ENCODE assay signal across 1 cellular context in genomic region chr1:156797212-156797871, GRCh38.
TF ChIP-seq lines count a peak whose summit lies in the region.

No MANE protein-coding gene starts in this region.

TF ChIP-seq in K562, 482 proteins besides CTCF, POLR2A, EP300 and RAD21 (continues in another document):
- TF ChIP-seq ZHX1 (conservative IDR thresholded peaks at IDR 0.05; ENCODE audit: low read length) = no peak
- no peak for TF ChIP-seq CEBPZ (IDR thresholded peaks at IDR 0.05; ENCODE audit: borderline replicate concordance, low read depth, low read length)
- TF ChIP-seq MCM7 (IDR thresholded peaks at IDR 0.05) = no peak
- no peak for TF ChIP-seq MAFF (IDR thresholded peaks at IDR 0.05; ENCODE audit: low read length)
- TF ChIP-seq RAD51 (IDR thresholded peaks at IDR 0.05; ENCODE audit: borderline replicate concordance, low read depth) = no peak
- TF ChIP-seq FOXP4 (CRISPR knock-in tag; IDR thresholded peaks at IDR 0.05; ENCODE audit: borderline replicate concordance) = no peak
- TF ChIP-seq ILK (tag; IDR thresholded peaks at IDR 0.05; ENCODE audit: borderline replicate concordance, low read depth) = no peak
- peak; percentile 27 to 55; a peak in 2 of 4 replicates for TF ChIP-seq KDM1A (IDR thresholded peaks at IDR 0.05)
- no peak for TF ChIP-seq ATF2 (CRISPR knock-in tag; IDR thresholded peaks at IDR 0.05)
- peak; percentile 3; the same call in 1 of the 2 replicates for TF ChIP-seq CBFA2T3 (IDR thresholded peaks at IDR 0.05)
- 0 out of 2 replicates have a peak, but pooled peaks have one; percentile 14 for TF ChIP-seq KLF16 (IDR thresholded peaks at IDR 0.05)
- peak; percentile 62 to 94; a peak in 3 of 4 replicates for TF ChIP-seq RCOR1 (IDR thresholded peaks at IDR 0.05; ENCODE audit: borderline replicate concordance in 1 of 2, low read depth in 2 of 2, low read length in 2 of 2)
- no peak for TF ChIP-seq ZNF77 (CRISPR knock-in tag; IDR thresholded peaks at IDR 0.05)
- 0 out of 2 replicates have a peak, but pooled peaks have one; percentile 40 for TF ChIP-seq JUND (IDR thresholded peaks at IDR 0.05; ENCODE audit: borderline replicate concordance, low read depth, low read length)
- TF ChIP-seq JUND (tag; IDR thresholded peaks at IDR 0.05; ENCODE audit: borderline replicate concordance, low read depth, low read length) = no peak
- TF ChIP-seq RFX1 (IDR thresholded peaks at IDR 0.05) = no peak
- peak; percentile 41; the same call in 1 of the 2 replicates for TF ChIP-seq ZNF263 (CRISPR knock-in tag; IDR thresholded peaks at IDR 0.05; ENCODE audit: borderline replicate concordance)
- no peak for TF ChIP-seq SRSF3 (IDR thresholded peaks at IDR 0.05; ENCODE audit: insufficient read depth, low read length)
- TF ChIP-seq CREBBP (IDR thresholded peaks at IDR 0.05; ENCODE audit: low read depth, low read length) = no peak
- no peak for TF ChIP-seq ZNF124 (CRISPR knock-in tag; IDR thresholded peaks at IDR 0.05)
- no peak for TF ChIP-seq GATAD2B (IDR thresholded peaks at IDR 0.05; ENCODE audit: borderline replicate concordance)
- peak; percentile 48; the same call in 1 of the 2 replicates for TF ChIP-seq NBN (IDR thresholded peaks at IDR 0.05; ENCODE audit: low read depth)
- no peak for TF ChIP-seq TOE1 (IDR thresholded peaks at IDR 0.05; ENCODE audit: borderline replicate concordance)
- no peak for TF ChIP-seq TOE1 (CRISPR knock-in tag; IDR thresholded peaks at IDR 0.05; ENCODE audit: borderline replicate concordance, low read depth)
- no peak for TF ChIP-seq ZNF224 (CRISPR knock-in tag; IDR thresholded peaks at IDR 0.05)
- no peak for TF ChIP-seq ZNF174 (CRISPR knock-in tag; IDR thresholded peaks at IDR 0.05)
- peak; percentile 46 for TF ChIP-seq VEZF1 (CRISPR knock-in tag; IDR thresholded peaks at IDR 0.05)
- TF ChIP-seq POLR2H (tag; IDR thresholded peaks at IDR 0.05; ENCODE audit: low read depth) = 0 out of 2 replicates have a peak, but pooled peaks have one; percentile 21
- 0 out of 2 replicates have a peak, but pooled peaks have one; percentile 23 for TF ChIP-seq XRCC5 (IDR thresholded peaks at IDR 0.05; ENCODE audit: low read depth, low read length)
- no peak for TF ChIP-seq REST (CRISPR knock-in tag; IDR thresholded peaks at IDR 0.05; ENCODE audit: low read depth)
- no peak for TF ChIP-seq CHCHD3 (CRISPR knock-in tag; IDR thresholded peaks at IDR 0.05)
- no peak for TF ChIP-seq STAT5B (CRISPR knock-in tag; IDR thresholded peaks at IDR 0.05)
- no peak for TF ChIP-seq BMI1 (IDR thresholded peaks at IDR 0.05; ENCODE audit: low read length)
- no peak for TF ChIP-seq ZBTB33 (CRISPR knock-in tag; IDR thresholded peaks at IDR 0.05)
- TF ChIP-seq HCFC1 (IDR thresholded peaks at IDR 0.05; ENCODE audit: low read depth, low read length) = 0 out of 2 replicates have a peak, but pooled peaks have one; percentile 12
- TF ChIP-seq POU5F1 (IDR thresholded peaks at IDR 0.05; ENCODE audit: borderline replicate concordance, low read depth, low read length, partially characterized antibody) = no peak
- TF ChIP-seq ZNF277 (CRISPR knock-in tag; IDR thresholded peaks at IDR 0.05; ENCODE audit: borderline replicate concordance) = no peak
- 0 out of 2 replicates have a peak, but pooled peaks have one; percentile 28 for TF ChIP-seq MYNN (IDR thresholded peaks at IDR 0.05)
- no peak for TF ChIP-seq MYNN (CRISPR knock-in tag; IDR thresholded peaks at IDR 0.05)
- no peak for TF ChIP-seq SMARCA4 (IDR thresholded peaks at IDR 0.05)
- TF ChIP-seq DEAF1 (CRISPR knock-in tag; IDR thresholded peaks at IDR 0.05) = peak; percentile 85
- TF ChIP-seq TAF7 (tag; IDR thresholded peaks at IDR 0.05) = no peak
- TF ChIP-seq ZNF444 (CRISPR knock-in tag; IDR thresholded peaks at IDR 0.05) = no peak
- TF ChIP-seq MAZ (CRISPR knock-in tag; conservative IDR thresholded peaks at IDR 0.05 in 1 of 2, IDR thresholded peaks at IDR 0.05 in 1 of 2) = peak in 1 of 2 experiments; percentile 50; a peak in 1 of 4 replicates
- TF ChIP-seq SMC3 (conservative IDR thresholded peaks at IDR 0.05; ENCODE audit: insufficient read depth, low read depth, low read length) = peak; percentile 70
